ENCODE assay signal across 1 cellular context in genomic region chr1:165228676-165229075, GRCh38.
TF ChIP-seq lines count a peak whose summit lies in the region.

No MANE protein-coding gene starts in this region.

TF ChIP-seq in A549, 52 proteins besides CTCF, POLR2A, EP300 and RAD21:
- TF ChIP-seq REST (IDR thresholded peaks at IDR 0.05) = peak; percentile 76; the same call in 1 of the 2 replicates
- TF ChIP-seq JUN (IDR thresholded peaks at IDR 0.05) = no peak
